Comparison of ENCODE assay signal across 26 cellular contexts in the genomic region with DNA sequence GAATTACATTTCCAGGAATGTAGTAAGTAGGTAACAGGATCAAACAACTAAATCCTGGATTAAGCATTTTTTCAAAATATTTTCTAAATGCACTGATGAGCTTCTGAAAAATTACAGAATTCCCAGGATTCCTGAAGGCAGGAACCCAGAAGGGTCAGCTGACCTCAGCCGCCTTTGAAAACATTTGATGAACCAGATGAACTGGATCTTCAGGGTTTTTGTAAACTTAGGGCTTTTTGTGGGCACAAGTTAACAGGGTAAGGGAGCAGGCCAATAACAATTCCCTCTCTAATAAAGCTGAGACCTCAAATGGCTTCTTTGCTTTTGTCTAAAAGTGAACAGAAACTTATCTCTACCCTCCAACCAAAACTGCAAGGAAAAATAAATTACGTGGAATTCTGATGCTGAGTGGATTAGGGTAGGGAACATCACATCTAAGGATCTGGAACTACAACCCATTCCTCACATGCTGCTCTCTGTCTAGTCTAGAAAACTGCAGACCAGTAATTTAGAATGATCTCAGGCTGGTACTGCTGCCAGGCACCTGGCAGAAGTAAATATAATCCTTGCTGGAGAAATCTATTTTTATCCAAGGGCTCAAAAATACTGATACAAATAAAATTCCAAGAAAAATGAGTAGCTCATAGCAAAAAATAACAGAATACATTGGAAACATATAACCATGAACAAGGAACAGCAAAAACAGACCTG.
"Had no signal": no experiment of that assay in that cellular context is flagged by ENCODE, and none has a peak within 500 bp of the region (broad histone marks: within the 10 kb centered on the region; RNA-seq: fewer than 3 reads in every experiment).

No MANE protein-coding gene starts in this region.

- H3K36me3 ChIP-seq: adrenal gland, cardiac muscle cell, colonic mucosa, uterus had no signal

- H3K27ac ChIP-seq: adrenal gland, cardiac muscle cell, colonic mucosa, gastroesophageal sphincter, lower lobe of right lung, uterus had no signal

- H3K4me1 Mint-ChIP-seq: activated naive CD8-positive, alpha-beta T cell treated with anti-CD3 and anti-CD28 coated beads for 36 hours had no signal

- H3K27me3 Mint-ChIP-seq: activated naive CD8-positive, alpha-beta T cell treated with anti-CD3 and anti-CD28 coated beads for 36 hours; brain; natural killer cell treated with Interleukin-12 subunit alpha and Interleukin-12 subunit beta and Interleukin-15 and Interleukin-18, amount 100 ng/mL, for 72 hours; stimulated activated naive CD8-positive, alpha-beta T cell treated with anti-CD3 and anti-CD28 coated beads, Interleukin-15, Interleukin-2, amounts not matched to agents 100 ng/mL and 50 ng/mL, for 24 hours; type B pancreatic cell had no signal

- H3K4me3 ChIP-seq: adrenal gland, cardiac muscle cell, colonic mucosa, gastroesophageal sphincter, lower lobe of right lung, thoracic aorta, uterus had no signal

- H3K4me1 ChIP-seq: adrenal gland, colonic mucosa, lower lobe of right lung, uterus had no signal

- H3K9me3 ChIP-seq: adrenal gland, colonic mucosa, gastroesophageal sphincter, lower lobe of right lung, thoracic aorta, uterus had no signal

- H3K27me3 ChIP-seq: adrenal gland, cardiac muscle cell, colonic mucosa, gastroesophageal sphincter, uterus had no signal

- H3K9me3 Mint-ChIP-seq: activated naive CD4-positive, alpha-beta T cell treated with anti-CD3 and anti-CD28 coated beads for 36 hours; activated naive CD8-positive, alpha-beta T cell treated with anti-CD3 and anti-CD28 coated beads for 36 hours; natural killer cell treated with Interleukin-12 subunit alpha and Interleukin-12 subunit beta and Interleukin-15 and Interleukin-18, amount 100 ng/mL, for 72 hours; stimulated activated effector memory CD8-positive, alpha-beta T cell treated with anti-CD3 and anti-CD28 coated beads, Interleukin-12 subunit alpha, Interleukin-12 subunit beta, amount 100 ng/mL, for 72 hours; stimulated activated naive CD8-positive, alpha-beta T cell treated with anti-CD3 and anti-CD28 coated beads, Interleukin-15, Interleukin-2, amounts not matched to agents 100 ng/mL and 50 ng/mL, for 24 hours; T-helper 2 cell treated with Interferon-gamma antibody and Interleukin-4, amounts not matched to agents 5 μg/mL and 100 μg/mL, for 36 hours; type B pancreatic cell had no signal

- H3K36me3 Mint-ChIP-seq: activated naive CD8-positive, alpha-beta T cell treated with anti-CD3 and anti-CD28 coated beads for 36 hours; natural killer cell treated with Interleukin-12 subunit alpha and Interleukin-12 subunit beta and Interleukin-15 and Interleukin-18, amount 100 ng/mL, for 72 hours had no signal

- H3K27ac Mint-ChIP-seq: activated naive CD4-positive, alpha-beta T cell treated with anti-CD3 and anti-CD28 coated beads for 36 hours; activated naive CD8-positive, alpha-beta T cell treated with anti-CD3 and anti-CD28 coated beads for 36 hours; natural killer cell treated with Interleukin-12 subunit alpha and Interleukin-12 subunit beta and Interleukin-15 and Interleukin-18, amount 100 ng/mL, for 72 hours; stimulated activated effector memory CD8-positive, alpha-beta T cell treated with anti-CD3 and anti-CD28 coated beads, Interleukin-12 subunit alpha, Interleukin-12 subunit beta, amount 100 ng/mL, for 72 hours; stimulated activated naive CD8-positive, alpha-beta T cell treated with anti-CD3 and anti-CD28 coated beads, Interleukin-15, Interleukin-2, amounts not matched to agents 100 ng/mL and 50 ng/mL, for 24 hours; T-helper 2 cell treated with Interferon-gamma antibody and Interleukin-4, amounts not matched to agents 5 μg/mL and 100 μg/mL, for 36 hours; type B pancreatic cell had no signal

- DNase-seq: activated CD4-positive, alpha-beta T cell treated with anti-CD3 and anti-CD28 coated beads for 4 hours; activated CD4-positive, alpha-beta T cell treated with anti-CD3 and anti-CD28 coated beads, Interleukin-2, amount 50 U/mL, for 4 hours; activated CD4-positive, CD25-positive, alpha-beta regulatory T cell; activated effector memory CD4-positive, alpha-beta T cell treated with anti-CD3 and anti-CD28 coated beads, Interleukin-2, amount 50 U/mL, for 16 hours; activated naive CD4-positive, alpha-beta T cell treated with anti-CD3 and anti-CD28 coated beads for 36 hours; activated naive CD8-positive, alpha-beta T cell treated with anti-CD3 and anti-CD28 coated beads for 36 hours; adrenal gland; aorta; cerebellar nuclear complex; colonic mucosa; effector CD8-positive, alpha-beta T cell; lower lobe of right lung; mesenchymal stem cell; posterior cingulate gyrus; small intestine; stimulated activated CD4-positive, alpha-beta T cell treated with anti-CD3 and anti-CD28 coated beads, Interleukin-4, amount 100 ng/mL, for 24 hours; uterus had no signal

- H3K4me3 Mint-ChIP-seq: activated naive CD4-positive, alpha-beta T cell treated with anti-CD3 and anti-CD28 coated beads for 36 hours; activated naive CD8-positive, alpha-beta T cell treated with anti-CD3 and anti-CD28 coated beads for 36 hours; brain; natural killer cell treated with Interleukin-12 subunit alpha and Interleukin-12 subunit beta and Interleukin-15 and Interleukin-18, amount 100 ng/mL, for 72 hours; stimulated activated effector memory CD8-positive, alpha-beta T cell treated with anti-CD3 and anti-CD28 coated beads, Interleukin-12 subunit alpha, Interleukin-12 subunit beta, amount 100 ng/mL, for 72 hours; stimulated activated naive CD8-positive, alpha-beta T cell treated with anti-CD3 and anti-CD28 coated beads, Interleukin-15, Interleukin-2, amounts not matched to agents 100 ng/mL and 50 ng/mL, for 24 hours; T-helper 2 cell treated with Interferon-gamma antibody and Interleukin-4, amounts not matched to agents 5 μg/mL and 100 μg/mL, for 36 hours; type B pancreatic cell had no signal
